1 cellular context compared by ENCODE assay signal in genomic region chr5:105940181-105940580, GRCh38.
TF ChIP-seq lines count a peak whose summit lies in the region.

No MANE protein-coding gene starts in this region.

TF ChIP-seq in WTC11, 78 proteins besides CTCF, POLR2A, EP300 and RAD21 (continued from another document):
- TF ChIP-seq ZNF512 (CRISPR knock-in tag; IDR thresholded peaks at IDR 0.05; ENCODE audit: borderline replicate concordance): no peak
